ENCODE assay signal across 9 cellular contexts in genomic region chr4:46931981-46932380, GRCh38. TPM values are rescaled to one million over a fixed set of nuclear protein-coding genes. Genes with fewer than 3 reads are reported as not detected.
DNase-seq lines count a peak whose midpoint lies in the region; ATAC-seq and TF ChIP-seq lines count a peak whose summit lies in the region.
"Had no signal": no experiment of that assay in that cellular context is flagged by ENCODE, and none has a peak within 500 bp of the region (broad histone marks: within the 10 kb centered on the region; RNA-seq: fewer than 3 reads in every experiment).

No MANE protein-coding gene starts in this region.

- H3K9me3 ChIP-seq in MG63 = no peaks in the 10 kb centered on the region

- H3K4me1 ChIP-seq in GM23338 (ENCODE audit: insufficient read depth) = no peaks in the 10 kb centered on the region

- ATAC-seq in GM23338 = peak; percentile 90

- peak; percentile 81 to 84 for TF ChIP-seq CTCF in GM23338 (conservative IDR thresholded peaks at IDR 0.05; ENCODE audit: low read depth in 2 of 2)

- CTCF ChIA-PET in activated naive CD4-positive, alpha-beta T cell treated with anti-CD3 and anti-CD28 coated beads, Interleukin-2, amount 10 ng/mL, durations not matched to agents 7 days and 5 days (lab: Charles Lee) = interaction anchor here (0.7 to 1.5 kb wide), 6 partner anchors 9 to 470 kb away, joined by 3 to 5 read pairs (median 3); no protein-coding TSS in a partner anchor

- no peaks in the 10 kb centered on the region for H3K27me3 Mint-ChIP-seq in activated naive CD4-positive, alpha-beta T cell treated with anti-CD3 and anti-CD28 coated beads, Interleukin-2, amount 10 ng/mL, durations not matched to agents 7 days and 5 days
- H3K27me3 Mint-ChIP-seq in GM23338 (ENCODE audit: insufficient read depth, low read depth, poor library complexity) = no peaks in the 10 kb centered on the region

- H3K4me2 ChIP-seq in GM23338 = no peak overlapping the region

- no peaks in the 10 kb centered on the region for H3K4me1 Mint-ChIP-seq in activated naive CD4-positive, alpha-beta T cell treated with anti-CD3 and anti-CD28 coated beads, Interleukin-2, amount 10 ng/mL, durations not matched to agents 7 days and 5 days
- H3K4me1 Mint-ChIP-seq in GM23338 = no peaks in the 10 kb centered on the region
- H3K4me1 Mint-ChIP-seq: central memory CD8-positive, alpha-beta T cell had no signal

- no peak overlapping the region for H3K27ac Mint-ChIP-seq in activated naive CD4-positive, alpha-beta T cell treated with anti-CD3 and anti-CD28 coated beads, Interleukin-2, amount 10 ng/mL, durations not matched to agents 7 days and 5 days
- no peak overlapping the region for H3K27ac Mint-ChIP-seq in GM23338

- no peaks in the 10 kb centered on the region for H3K9me2 ChIP-seq in GM23338 (ENCODE audit: insufficient read depth)

- H2AFZ ChIP-seq in GM23338 = no peak overlapping the region

- no peak overlapping the region for H3K4me3 Mint-ChIP-seq in activated naive CD4-positive, alpha-beta T cell treated with anti-CD3 and anti-CD28 coated beads, Interleukin-2, amount 10 ng/mL, durations not matched to agents 7 days and 5 days
- no peak overlapping the region for H3K4me3 Mint-ChIP-seq in GM23338
- H3K4me3 Mint-ChIP-seq: central memory CD8-positive, alpha-beta T cell had no signal

- no peaks in the 10 kb centered on the region for H3K36me3 Mint-ChIP-seq in activated naive CD4-positive, alpha-beta T cell treated with anti-CD3 and anti-CD28 coated beads, Interleukin-2, amount 10 ng/mL, durations not matched to agents 7 days and 5 days
- H3K36me3 Mint-ChIP-seq in GM23338 (ENCODE audit: low read depth) = no peaks in the 10 kb centered on the region

- H4K20me1 ChIP-seq in GM23338 (replicated peaks; ENCODE audit: insufficient read depth) = no peaks in the 10 kb centered on the region

- no peaks in the 10 kb centered on the region for H3K27me3 ChIP-seq in GM23338 (ENCODE audit: insufficient read depth)
- no peaks in the 10 kb centered on the region for H3K27me3 ChIP-seq in MG63

- H3K36me3 ChIP-seq in GM23338 (ENCODE audit: insufficient read depth) (no peaks in the 10 kb centered on the region), MG63 (no peaks in the 10 kb centered on the region)

- peak; percentile 37 for DNase-seq in activated naive CD4-positive, alpha-beta T cell treated with anti-CD3 and anti-CD28 coated beads, Interleukin-2, amount 10 ng/mL, durations not matched to agents 7 days and 5 days
- no peak for DNase-seq in activated naive CD4-positive, alpha-beta T cell treated with anti-CD3 and anti-CD28 coated beads, Interleukin-2, amount 50 U/mL, for 16 hours
- DNase-seq in GM23338 (ENCODE audit: low spot score) = peak; percentile 75
- peak; percentile 5 for DNase-seq in MG63
- DNase-seq in brain pericyte (ENCODE audit: low read depth, low spot score) = peak; percentile 7
- peak; percentile 57 for DNase-seq in left kidney (ENCODE audit: low read depth, low spot score)
- DNase-seq in NCI-H1092 (lab: John Stamatoyannopoulos, UW) = no peak
- no peak for DNase-seq in NCI-H2029 treated with DMSO at 0.1 percent for 48 hours (lab: John Stamatoyannopoulos, UW)

- H3K4me3 ChIP-seq in GM23338 (no peak overlapping the region), MG63 (no peak overlapping the region)

- H3K79me2 ChIP-seq in GM23338 (replicated peaks; ENCODE audit: insufficient read depth) = no peaks in the 10 kb centered on the region

- H3K27ac ChIP-seq in GM23338 (ENCODE audit: low read depth) = no peak overlapping the region

- H3F3A ChIP-seq in GM23338 (replicated peaks; ENCODE audit: low read depth) = no peaks in the 10 kb centered on the region

- no peaks in the 10 kb centered on the region for H3K9me3 Mint-ChIP-seq in activated naive CD4-positive, alpha-beta T cell treated with anti-CD3 and anti-CD28 coated beads, Interleukin-2, amount 10 ng/mL, durations not matched to agents 7 days and 5 days
- no peaks in the 10 kb centered on the region for H3K9me3 Mint-ChIP-seq in GM23338
- H3K9me3 Mint-ChIP-seq: central memory CD8-positive, alpha-beta T cell had no signal

TF ChIP-seq in GM23338, 12 proteins besides CTCF, POLR2A, EP300 and RAD21 (continues in another document):
- no peak for TF ChIP-seq EZH2 (IDR thresholded peaks at IDR 0.05; ENCODE audit: low read depth, unreplicated experiment)
- no peak for TF ChIP-seq NANOG (IDR thresholded peaks at IDR 0.05; ENCODE audit: borderline replicate concordance)
- TF ChIP-seq ZNF331 (CRISPR knock-in tag; IDR thresholded peaks at IDR 0.05; ENCODE audit: low read depth) = no peak
- no peak for TF ChIP-seq ZNF114 (CRISPR knock-in tag; IDR thresholded peaks at IDR 0.05)
- no peak for TF ChIP-seq EZH2phosphoT487 (IDR thresholded peaks at IDR 0.05; ENCODE audit: unreplicated experiment)
- no peak for TF ChIP-seq REST (IDR thresholded peaks at IDR 0.05; ENCODE audit: unreplicated experiment)

RNA-seq across cellular contexts. Expression of gene COX7B2, which starts 22.9 kb away (rescaled TPM):
- total RNA-seq in GM23338 (2014; rRNA removed; shearing (Covaris generic)) = not detected in 2 replicates
- not detected in 2 replicates for polyA plus RNA-seq in GM23338 (2016; fragmentation: Nextera tagmentation; extraction: Ambion mirVana)
- not detected in 2 replicates for total RNA-seq in MG63 (2014; rRNA removed; shearing (Covaris generic); ENCODE audit: low replicate concordance)

Comparison
In these comparisons a context has a peak if more than half of its experiments do, and no peak if none do; other contexts are left out.
1. DNase-seq: peak in activated naive CD4-positive, alpha-beta T cell treated with anti-CD3 and anti-CD28 coated beads, Interleukin-2, amount 10 ng/mL, durations not matched to agents 7 days and 5 days (single experiment), GM23338 (single experiment), MG63 (single experiment), brain pericyte (single experiment) and left kidney (single experiment); none in activated naive CD4-positive, alpha-beta T cell treated with anti-CD3 and anti-CD28 coated beads, Interleukin-2, amount 50 U/mL, for 16 hours (single experiment), NCI-H1092 (single experiment) and NCI-H2029 treated with DMSO at 0.1 percent for 48 hours (single experiment).